2 cellular contexts compared by ENCODE assay signal in genomic region chr18:12679183-12679786, GRCh38.
TF ChIP-seq lines count a peak whose summit lies in the region.

No MANE protein-coding gene starts in this region.

TF ChIP-seq in liver, 16 proteins besides CTCF, POLR2A, EP300 and RAD21:
- TF ChIP-seq SP1 (IDR thresholded peaks at IDR 0.05) (peak; percentile 48), JUND (IDR thresholded peaks at IDR 0.05) (no peak), TAF1 (conservative IDR thresholded peaks at IDR 0.05) (peak; percentile 25), FOXA2 (IDR thresholded peaks at IDR 0.05) (no peak), HNF4G (IDR thresholded peaks at IDR 0.05) (no peak), YY1 (IDR thresholded peaks at IDR 0.05) (no peak), NR2F2 (IDR thresholded peaks at IDR 0.05) (peak; percentile 11)

TF ChIP-seq in HepG2, 621 proteins besides CTCF, POLR2A, EP300 and RAD21:
- TF ChIP-seq THAP8 (CRISPR knock-in tag; IDR thresholded peaks at IDR 0.05; ENCODE audit: borderline replicate concordance) (no peak), ZHX1 (CRISPR knock-in tag; IDR thresholded peaks at IDR 0.05; ENCODE audit: low read depth) (no peak), UBTF (CRISPR knock-in tag; IDR thresholded peaks at IDR 0.05) (no peak), PITX1 (CRISPR knock-in tag; IDR thresholded peaks at IDR 0.05) (no peak), ZFYVE20 (CRISPR knock-in tag; IDR thresholded peaks at IDR 0.05; ENCODE audit: borderline replicate concordance, low read depth) (no peak), ZNF503 (CRISPR knock-in tag; IDR thresholded peaks at IDR 0.05) (no peak), ZBTB4 (CRISPR knock-in tag; IDR thresholded peaks at IDR 0.05; ENCODE audit: borderline replicate concordance) (no peak), ZNF816 (CRISPR knock-in tag; IDR thresholded peaks at IDR 0.05; ENCODE audit: borderline replicate concordance) (no peak), CBX2 (IDR thresholded peaks at IDR 0.05; ENCODE audit: low read depth, low read length) (no peak), CBX2 (CRISPR knock-in tag; IDR thresholded peaks at IDR 0.05; ENCODE audit: low read depth) (no peak), ZSCAN31 (CRISPR knock-in tag; IDR thresholded peaks at IDR 0.05; ENCODE audit: low read depth) (no peak), E2F1 (CRISPR knock-in tag; IDR thresholded peaks at IDR 0.05) (no peak), ZNF556 (CRISPR knock-in tag; IDR thresholded peaks at IDR 0.05; ENCODE audit: borderline replicate concordance) (no peak)
